ENCODE assay signal across 1 cellular context in genomic region chr10:74919671-74920070, GRCh38.
A peak's percentile ranks its signal among the peaks of the same experiment; 100 is the strongest.
TF ChIP-seq lines count a peak whose summit lies in the region.

No MANE protein-coding gene starts in this region.

TF ChIP-seq in HEK293, 187 proteins besides CTCF, POLR2A, EP300 and RAD21 (continued from another document):
- peak; percentile 67; the same call in 1 of the 2 replicates for TF ChIP-seq ZNF280D (tag by site-specific recombination; IDR thresholded peaks at IDR 0.05)
- no peak for TF ChIP-seq TSHZ1 (tag by site-specific recombination; IDR thresholded peaks at IDR 0.05; ENCODE audit: borderline replicate concordance)
- TF ChIP-seq ZNF664 (tag by site-specific recombination; IDR thresholded peaks at IDR 0.05): no peak
- no peak for TF ChIP-seq ZNF792 (tag by site-specific recombination; IDR thresholded peaks at IDR 0.05)
- no peak for TF ChIP-seq ZNF626 (tag by site-specific recombination; IDR thresholded peaks at IDR 0.05)
- TF ChIP-seq ZNF18 (tag by site-specific recombination; IDR thresholded peaks at IDR 0.05): no peak
- TF ChIP-seq ZNF580 (tag by site-specific recombination; IDR thresholded peaks at IDR 0.05): peak; percentile 69; the same call in 1 of the 2 replicates
- TF ChIP-seq ZSCAN5A (tag by site-specific recombination; IDR thresholded peaks at IDR 0.05): 0 out of 2 replicates have a peak, but pooled peaks have one; percentile 20
- TF ChIP-seq KLF7 (tag by site-specific recombination; IDR thresholded peaks at IDR 0.05; ENCODE audit: borderline replicate concordance): no peak
- peak; percentile 68 for TF ChIP-seq SETDB1 (IDR thresholded peaks at IDR 0.05; ENCODE audit: insufficient read length, low read length)
- TF ChIP-seq PRDM4 (tag by site-specific recombination; IDR thresholded peaks at IDR 0.05): no peak
- TF ChIP-seq KLF8 (tag by site-specific recombination; IDR thresholded peaks at IDR 0.05): peak; percentile 19; the same call in 1 of the 2 replicates
- no peak for TF ChIP-seq GLIS2 (tag by site-specific recombination; IDR thresholded peaks at IDR 0.05)
- no peak for TF ChIP-seq HIC1 (tag by site-specific recombination; IDR thresholded peaks at IDR 0.05)
